8 cellular contexts compared by ENCODE assay signal in genomic region chr3:186413615-186414415, GRCh38. TPM values are rescaled to one million over a fixed set of nuclear protein-coding genes. Genes with fewer than 3 reads are reported as not detected.
DNase-seq lines count a peak whose midpoint lies in the region; ATAC-seq lines count a peak whose summit lies in the region.

No MANE protein-coding gene starts in this region.

- H3K4me2 ChIP-seq in mesendoderm (ENCODE audit: low read length): peak overlapping the region; percentile 72

- H3K18ac ChIP-seq in mesendoderm (ENCODE audit: low read length): no peak overlapping the region

- H3K4me1 ChIP-seq in SJCRH30 (no peaks in the 10 kb centered on the region), mesendoderm (ENCODE audit: control insufficient read depth, low read depth, low read length) (peaks cover 4% of the 10 kb centered on the region)

- H2BK15ac ChIP-seq in mesendoderm (replicated peaks; ENCODE audit: low read depth): no peak overlapping the region

- H2AK5ac ChIP-seq in mesendoderm (ENCODE audit: low read length): no peak overlapping the region

- H4K8ac ChIP-seq in mesendoderm (ENCODE audit: low read depth, low read length): no peak overlapping the region

- H3K36me3 ChIP-seq in SJCRH30 (no peaks in the 10 kb centered on the region), mesendoderm (ENCODE audit: control insufficient read depth, insufficient read depth, low read length) (no peaks in the 10 kb centered on the region)

- H3K4me3 ChIP-seq in SJCRH30: no peak overlapping the region
- H3K4me3 ChIP-seq in mesendoderm (ENCODE audit: low read length): no peak overlapping the region

- H3K56ac ChIP-seq in mesendoderm (ENCODE audit: low read length): peak overlapping the region; percentile 73

- no peak overlapping the region for H2BK5ac ChIP-seq in mesendoderm (ENCODE audit: low read length)

- WGBS in mesendoderm (ENCODE audit: extremely low coverage, insufficient coverage, low lambda C conversion rate): no CpG with 5 or more reads among the region's 22 CpGs

- no peaks in the 10 kb centered on the region for H3K79me2 ChIP-seq in mesendoderm (ENCODE audit: control insufficient read depth, insufficient read depth, low read length)

- ATAC-seq in GM19467 (IDR thresholded peaks at IDR 0.05; ENCODE audit: unreplicated experiment): no peak

- H3K9ac ChIP-seq in mesendoderm (ENCODE audit: low read length): peak overlapping the region; percentile 33

- DNase-seq in activated T-cell treated with anti-CD3 and anti-CD28 coated beads, Interleukin-2, amount 50 U/mL, for 1 hour: peak; percentile 20
- DNase-seq in activated T-cell treated with anti-CD3 and anti-CD28 coated beads for 4 hours (no peak), HT1080 (ENCODE audit: low read depth) (peak; percentile 21), SJCRH30 (peak; percentile 7 to 17), ecto neural progenitor cell (ENCODE audit: low spot score) (peak; percentile 69), mesendoderm (peak; percentile 45)

- H3K9me3 ChIP-seq in SJCRH30 (replicated peaks): no peaks in the 10 kb centered on the region

- H3K27ac ChIP-seq in SJCRH30 (no peak overlapping the region), mesendoderm (ENCODE audit: low read depth, low read length) (no peak overlapping the region), temporal lobe (ENCODE audit: low read depth, low read length) (peak overlapping the region; percentile 67)

- no peak overlapping the region for H3K4ac ChIP-seq in mesendoderm (ENCODE audit: low read depth, low read length)

- no peak overlapping the region for H2BK120ac ChIP-seq in mesendoderm (ENCODE audit: low read depth, low read length)

- H3K79me1 ChIP-seq in mesendoderm (ENCODE audit: low read length): no peaks in the 10 kb centered on the region

- H3K27me3 ChIP-seq in SJCRH30 (no peaks in the 10 kb centered on the region), mesendoderm (ENCODE audit: insufficient read depth, low read length, poor library complexity) (no peaks in the 10 kb centered on the region)

- H4K5ac ChIP-seq in mesendoderm (ENCODE audit: low read length): no peak overlapping the region

- no peak overlapping the region for H3K23ac ChIP-seq in mesendoderm (ENCODE audit: low read length)

RNA-seq across cellular contexts. Expression of gene DGKG, which starts 51.8 kb away (rescaled TPM):
- total RNA-seq in HT1080 (2014; rRNA removed; shearing (Covaris generic)): 20.3 and 22.0 TPM in 2 replicates
- polyA plus RNA-seq in HT1080 (2015; cell fraction: cytosol; rRNA removed): 11.1 and 14.2 TPM in 2 replicates
- polyA plus RNA-seq in HT1080 (2015; cell fraction: nucleus; rRNA removed): 8.0 and 10.8 TPM in 2 replicates
- total RNA-seq in SJCRH30 (2014; rRNA removed; shearing (Covaris generic)): 0.08 and 0.10 TPM in 2 replicates
- polyA plus RNA-seq in mesendoderm (2013, experiment 1 of 2): 0.29 TPM
- polyA plus RNA-seq in mesendoderm (2013, experiment 2 of 2): 0.63 TPM
- total RNA-seq in temporal lobe: 3.7 TPM
